ENCODE assay signal across 20 cellular contexts in the genomic region with DNA sequence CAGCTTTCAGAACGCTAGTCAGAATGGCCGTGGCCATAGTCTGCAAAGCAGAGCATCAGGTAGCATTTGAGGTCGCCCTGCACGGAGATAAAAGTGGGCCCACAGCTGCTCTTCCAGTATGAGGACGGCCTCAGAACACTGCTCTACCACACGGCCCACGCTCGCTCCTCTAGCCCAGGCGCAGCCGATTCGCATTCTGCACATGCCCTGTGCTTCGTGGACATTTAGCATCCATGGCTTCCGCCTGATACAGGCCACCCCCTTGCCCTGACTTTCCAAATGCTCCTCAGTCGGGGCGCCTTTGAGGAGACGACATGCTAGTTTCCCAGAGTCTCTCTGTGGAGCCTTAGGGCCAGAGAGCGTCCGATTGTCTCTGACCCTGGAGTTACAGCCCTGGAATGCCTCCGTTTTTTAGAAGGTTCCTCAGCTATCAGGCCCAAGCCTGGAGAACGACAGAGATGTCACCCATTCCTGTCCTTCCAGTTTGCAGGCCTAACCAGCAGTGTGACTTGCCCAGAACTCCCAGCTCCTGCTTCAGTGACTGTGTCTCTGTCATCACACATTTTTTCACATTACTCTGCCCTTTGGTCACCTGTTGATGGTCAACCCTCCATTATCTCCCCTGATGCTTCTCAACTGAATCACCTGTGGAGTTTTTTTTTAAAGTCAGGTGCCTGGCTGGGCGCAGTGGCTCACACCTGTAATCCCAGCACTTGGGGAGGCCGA. TPM values are rescaled to one million over a fixed set of nuclear protein-coding genes. Genes with fewer than 3 reads are reported as not detected.
A peak's percentile ranks its signal among the peaks of the same experiment; 100 is the strongest.
DNase-seq lines count a peak whose midpoint lies in the region; FAIRE-seq and TF ChIP-seq lines count a peak whose summit lies in the region.
"Had no signal": no experiment of that assay in that cellular context is flagged by ENCODE, and none has a peak within 500 bp of the region (broad histone marks: within the 10 kb centered on the region; RNA-seq: fewer than 3 reads in every experiment).

No MANE protein-coding gene starts in this region.

- TF ChIP-seq CTCF in type B pancreatic cell (conservative IDR thresholded peaks at IDR 0.05) (no peak), D721Med (IDR thresholded peaks at IDR 0.05; ENCODE audit: insufficient read depth, missing control alignments) (no peak)

- no peaks in the 10 kb centered on the region for H3K36me3 Mint-ChIP-seq in type B pancreatic cell
- H3K36me3 Mint-ChIP-seq in CD4-positive, alpha-beta memory T cell: no peaks in the 10 kb centered on the region
- H3K36me3 Mint-ChIP-seq: CD8-positive, alpha-beta memory T cell had no signal

- H3K4me1 Mint-ChIP-seq in type B pancreatic cell (ENCODE audit: unreplicated experiment): peaks cover 3% of the 10 kb centered on the region
- peaks cover 0 to 6% (median 0%) of the 10 kb centered on the region in 4 donors for H3K4me1 Mint-ChIP-seq in CD4-positive, alpha-beta memory T cell
- H3K4me1 Mint-ChIP-seq: CD8-positive, alpha-beta memory T cell had no signal

- H3K4me1 ChIP-seq in CD4-positive, alpha-beta memory T cell (ENCODE audit: insufficient read depth, low read length): no peaks in the 10 kb centered on the region
- H3K4me1 ChIP-seq: BLaER1 had no signal

- CTCF ChIA-PET in CD4-positive, alpha-beta memory T cell (lab: Charles Lee; ENCODE audit: partially characterized antibody): no interaction called here

- peaks cover 6% of the 10 kb centered on the region for H3K27me3 Mint-ChIP-seq in type B pancreatic cell
- peaks cover 2 to 3% of the 10 kb centered on the region in 2 donors for H3K27me3 Mint-ChIP-seq in CD4-positive, alpha-beta memory T cell

- POLR2A ChIA-PET in CD4-positive, alpha-beta memory T cell (lab: Charles Lee; ENCODE audit: partially characterized antibody): no interaction called here

- no peak overlapping the region for H3K27ac Mint-ChIP-seq in type B pancreatic cell
- no peak overlapping the region for H3K27ac Mint-ChIP-seq in CD4-positive, alpha-beta memory T cell

- no peaks in the 10 kb centered on the region for H3K27me3 ChIP-seq in CD4-positive, alpha-beta memory T cell (ENCODE audit: insufficient read depth, low read length)
- H3K27me3 ChIP-seq: BLaER1 had no signal

- no peaks in the 10 kb centered on the region for H3K9me3 ChIP-seq in CD4-positive, alpha-beta memory T cell (ENCODE audit: control insufficient read depth in 1 of 2, low read length in 2 of 2)

- peak; percentile 24 for DNase-seq in activated CD8-positive, alpha-beta memory T cell treated with anti-CD3 and anti-CD28 coated beads for 24 hours
- DNase-seq in activated CD8-positive, alpha-beta memory T cell treated with anti-CD3 and anti-CD28 coated beads, Interleukin-2, amount 50 U/mL, for 4 hours: no peak
- DNase-seq in ecto neural progenitor cell (ENCODE audit: low spot score) (peak; percentile 24), mesenteric fat pad (ENCODE audit: low spot score) (peak; percentile 57), type B pancreatic cell (ENCODE audit: extremely low spot score, unreplicated experiment) (peak; percentile 58), AML-193 (lab: John Stamatoyannopoulos, UW) (no peak), D721Med (ENCODE audit: insufficient read length, low spot score) (no peak)
- no peak for DNase-seq in CD4-positive, alpha-beta memory T cell
- DNase-seq: CD8-positive, alpha-beta memory T cell; GOT3; NCI-H1048; NCI-H2081 treated with DMSO at 0.1 percent for 48 hours; NCI-H510A treated with DMSO at 0.1 percent for 48 hours had no signal

- H3K4me3 Mint-ChIP-seq in type B pancreatic cell: no peak overlapping the region
- H3K4me3 Mint-ChIP-seq in CD4-positive, alpha-beta memory T cell: no peak overlapping the region
- H3K4me3 Mint-ChIP-seq: CD8-positive, alpha-beta memory T cell had no signal

- intact Hi-C loops in CD4-positive, alpha-beta memory T cell (cut with micrococcal nuclease): no loop called here

- no peak overlapping the region for H3K27ac ChIP-seq in CD4-positive, alpha-beta memory T cell (ENCODE audit: low read depth, low read length)
- H3K27ac ChIP-seq: 22Rv1, BLaER1, KMS-11 had no signal

- no peaks in the 10 kb centered on the region for H3K36me3 ChIP-seq in CD4-positive, alpha-beta memory T cell (ENCODE audit: insufficient read depth, low read length)
- H3K36me3 ChIP-seq: BLaER1 had no signal

- no peak for FAIRE-seq in D721Med (lab: Jason Lieb, UNC)
- FAIRE-seq: GM12892 had no signal

- H3K4me3 ChIP-seq in CD4-positive, alpha-beta memory T cell (ENCODE audit: low read length in 2 of 2): no peak overlapping the region
- H3K4me3 ChIP-seq: BLaER1 had no signal

- peaks cover 4% of the 10 kb centered on the region for H3K9me3 Mint-ChIP-seq in type B pancreatic cell
- no peaks in the 10 kb centered on the region for H3K9me3 Mint-ChIP-seq in CD4-positive, alpha-beta memory T cell
- H3K9me3 Mint-ChIP-seq: CD8-positive, alpha-beta memory T cell had no signal

RNA-seq across cellular contexts. Expression of gene STRA8, which starts 14.3 kb away (rescaled TPM):
- total RNA-seq in mesenteric fat pad: not detected
- total RNA-seq in type B pancreatic cell (ENCODE audit: low replicate concordance): not detected in 2 replicates
- not detected for total RNA-seq in CD4-positive, alpha-beta memory T cell
- not detected for polyA plus RNA-seq in CD4-positive, alpha-beta memory T cell
- total RNA-seq: CD8-positive, alpha-beta memory T cell; Daoy; M059J had no signal
- polyA plus RNA-seq: AG04450; CD8-positive, alpha-beta memory T cell had no signal

RNA-seq across cellular contexts. Expression of gene WDR91, which starts 36.6 kb away (rescaled TPM):
- total RNA-seq in mesenteric fat pad: 15.0 TPM
- 10.0 and 25.8 TPM in 2 replicates for total RNA-seq in type B pancreatic cell (ENCODE audit: low replicate concordance)
- 10 to 100 TPM; 29.1 to 29.4 TPM for total RNA-seq in CD4-positive, alpha-beta memory T cell
- 1 to 10 TPM; 2.3 to 8.9 TPM for polyA plus RNA-seq in CD4-positive, alpha-beta memory T cell

Comparison
In these comparisons a context has a peak if more than half of its experiments do, and no peak if none do; other contexts are left out.
1. DNase-seq: peak in activated CD8-positive, alpha-beta memory T cell treated with anti-CD3 and anti-CD28 coated beads for 24 hours (single experiment), ecto neural progenitor cell (single experiment), mesenteric fat pad (single experiment) and type B pancreatic cell (single experiment); none in activated CD8-positive, alpha-beta memory T cell treated with anti-CD3 and anti-CD28 coated beads, Interleukin-2, amount 50 U/mL, for 4 hours (single experiment), AML-193 (0 of 2), D721Med (single experiment) and CD4-positive, alpha-beta memory T cell (0 of 5).